30 cellular contexts compared by ENCODE assay signal in the genomic region with DNA sequence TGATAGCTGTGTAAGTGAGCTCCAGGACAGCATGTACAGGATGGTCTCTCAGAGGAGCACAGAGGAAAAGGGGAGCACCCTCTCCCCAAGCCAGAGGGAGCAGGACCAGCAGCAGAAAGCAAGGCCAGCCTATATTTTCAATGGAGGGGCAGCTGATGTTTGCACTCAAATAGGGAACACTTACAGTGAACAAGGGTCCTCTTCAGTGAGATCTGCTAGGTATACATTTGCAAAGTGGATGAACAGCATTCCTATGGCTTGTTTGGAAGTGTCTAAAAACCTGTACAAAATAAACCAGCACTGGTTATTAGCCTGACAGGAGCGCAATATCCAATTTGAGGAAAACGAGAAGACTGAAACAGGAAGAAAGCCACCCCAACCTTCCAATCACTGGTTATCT. TPM values are rescaled to one million over a fixed set of nuclear protein-coding genes. Genes with fewer than 3 reads are reported as not detected.
"Had no signal": no experiment of that assay in that cellular context is flagged by ENCODE, and none has a peak within 500 bp of the region (broad histone marks: within the 10 kb centered on the region; RNA-seq: fewer than 3 reads in every experiment).

No MANE protein-coding gene starts in this region.

- H3K4me3 ChIP-seq: heart left ventricle, left ventricle myocardium inferior, mucosa of descending colon, ovary, right atrium auricular region, right lobe of liver, smooth muscle cell, testis, thyroid gland, transverse colon, upper lobe of left lung had no signal

- H3K27me3 Mint-ChIP-seq: memory B cell; naive thymus-derived CD4-positive, alpha-beta T cell; natural killer cell treated with Interleukin-12 subunit alpha and Interleukin-12 subunit beta and Interleukin-15 and Interleukin-18, amount 100 ng/mL, for 72 hours; progenitor cell of endocrine pancreas; stimulated activated naive B cell treated with anti-CD40 and anti-IgM and Interleukin-4, amounts not matched to agents 10 μg/mL and 1 μg/mL and 100 μg/mL, for 72 hours; stimulated activated naive CD8-positive, alpha-beta T cell treated with anti-CD3 and anti-CD28 coated beads, Interleukin-15, Interleukin-2, amounts not matched to agents 100 ng/mL and 50 ng/mL, for 24 hours had no signal

- H3K36me3 ChIP-seq: ovary had no signal

- DNase-seq: hypothalamus; immature natural killer cell; left colon; left ventricle myocardium inferior; midbrain; mucosa of descending colon; naive thymus-derived CD4-positive, alpha-beta T cell; ovary; right lobe of liver; stimulated activated CD4-positive, alpha-beta T cell treated with anti-CD3 and anti-CD28 coated beads, Interleukin-12 subunit alpha, Interleukin-12 subunit beta, amount 100 ng/mL, for 4 hours; stimulated activated CD4-positive, alpha-beta T cell treated with anti-CD3 and anti-CD28 coated beads, Interleukin-15, amount 100 ng/mL, for 24 hours; stimulated activated CD4-positive, alpha-beta T cell treated with anti-CD3 and anti-CD28 coated beads, Interleukin-2, amount 100 ng/mL, for 24 hours; stimulated activated CD4-positive, alpha-beta T cell treated with anti-CD3 and anti-CD28 coated beads, Interleukin-4, amount 100 ng/mL, for 1 hour; stimulated activated naive B cell treated with anti-CD40 and anti-IgM and Interleukin-4, amounts not matched to agents 10 μg/mL and 1 μg/mL and 100 μg/mL, for 72 hours; substantia nigra; testis; thyroid gland; transverse colon; upper lobe of left lung had no signal

- H3K4me1 Mint-ChIP-seq: immature natural killer cell; stimulated activated naive B cell treated with anti-CD40 and anti-IgM and Interleukin-4, amounts not matched to agents 10 μg/mL and 1 μg/mL and 100 μg/mL, for 72 hours had no signal

- H3K4me3 Mint-ChIP-seq: immature natural killer cell; memory B cell; naive thymus-derived CD4-positive, alpha-beta T cell; natural killer cell treated with Interleukin-12 subunit alpha and Interleukin-12 subunit beta and Interleukin-15 and Interleukin-18, amount 100 ng/mL, for 72 hours; stimulated activated naive B cell treated with anti-CD40 and anti-IgM and Interleukin-4, amounts not matched to agents 10 μg/mL and 1 μg/mL and 100 μg/mL, for 72 hours; stimulated activated naive CD8-positive, alpha-beta T cell treated with anti-CD3 and anti-CD28 coated beads, Interleukin-15, Interleukin-2, amounts not matched to agents 100 ng/mL and 50 ng/mL, for 24 hours had no signal

- H3K27ac ChIP-seq: heart left ventricle, left ventricle myocardium inferior, ovary, right atrium auricular region, right lobe of liver, testis, thyroid gland, transverse colon had no signal

- H3K4me1 ChIP-seq: right atrium auricular region, right lobe of liver, testis, thyroid gland had no signal

- H3K27me3 ChIP-seq: heart left ventricle, ovary, right atrium auricular region, right lobe of liver, testis, thyroid gland, transverse colon, upper lobe of left lung had no signal

- ATAC-seq: heart left ventricle; left colon; mucosa of descending colon; naive thymus-derived CD4-positive, alpha-beta T cell; natural killer cell treated with Interleukin-12 subunit alpha and Interleukin-12 subunit beta and Interleukin-15 and Interleukin-18, amount 100 ng/mL, for 72 hours; right lobe of liver; stimulated activated naive B cell treated with anti-CD40 and anti-IgM and Interleukin-4, amounts not matched to agents 10 μg/mL and 1 μg/mL and 100 μg/mL, for 72 hours had no signal

- H3K9me3 ChIP-seq: heart left ventricle, left ventricle myocardium inferior, mucosa of descending colon, ovary, right atrium auricular region, right lobe of liver, testis, thyroid gland, transverse colon, upper lobe of left lung had no signal

- H3K27ac Mint-ChIP-seq: memory B cell; naive thymus-derived CD4-positive, alpha-beta T cell; natural killer cell treated with Interleukin-12 subunit alpha and Interleukin-12 subunit beta and Interleukin-15 and Interleukin-18, amount 100 ng/mL, for 72 hours; progenitor cell of endocrine pancreas; stimulated activated naive B cell treated with anti-CD40 and anti-IgM and Interleukin-4, amounts not matched to agents 10 μg/mL and 1 μg/mL and 100 μg/mL, for 72 hours; stimulated activated naive CD8-positive, alpha-beta T cell treated with anti-CD3 and anti-CD28 coated beads, Interleukin-15, Interleukin-2, amounts not matched to agents 100 ng/mL and 50 ng/mL, for 24 hours had no signal

- H3K4me2 ChIP-seq: smooth muscle cell had no signal

- H3K36me3 Mint-ChIP-seq: natural killer cell treated with Interleukin-12 subunit alpha and Interleukin-12 subunit beta and Interleukin-15 and Interleukin-18, amount 100 ng/mL, for 72 hours had no signal

- H3K9me3 Mint-ChIP-seq: immature natural killer cell; memory B cell; naive thymus-derived CD4-positive, alpha-beta T cell; natural killer cell treated with Interleukin-12 subunit alpha and Interleukin-12 subunit beta and Interleukin-15 and Interleukin-18, amount 100 ng/mL, for 72 hours; stimulated activated naive B cell treated with anti-CD40 and anti-IgM and Interleukin-4, amounts not matched to agents 10 μg/mL and 1 μg/mL and 100 μg/mL, for 72 hours; stimulated activated naive CD8-positive, alpha-beta T cell treated with anti-CD3 and anti-CD28 coated beads, Interleukin-15, Interleukin-2, amounts not matched to agents 100 ng/mL and 50 ng/mL, for 24 hours had no signal

RNA-seq across cellular contexts. Expression of a gene that starts 17.6 kb away (rescaled TPM):
- total RNA-seq: progenitor cell of endocrine pancreas, pulmonary artery endothelial cell, renal cortical epithelial cell had no signal
- polyA plus RNA-seq: immature natural killer cell; naive thymus-derived CD4-positive, alpha-beta T cell; neural cell had no signal

RNA-seq across cellular contexts. Expression of a gene that starts 57.8 kb away (rescaled TPM):
- total RNA-seq: myocyte; naive thymus-derived CD4-positive, alpha-beta T cell; natural killer cell treated with Interleukin-12 subunit alpha and Interleukin-12 subunit beta and Interleukin-15 and Interleukin-18, amount 100 ng/mL, for 72 hours; pulmonary artery endothelial cell; renal cortical epithelial cell; smooth muscle cell had no signal
- polyA plus RNA-seq: immature natural killer cell; naive thymus-derived CD4-positive, alpha-beta T cell; neural cell; smooth muscle cell had no signal
